In genomic region chr17:49227436-49228261, GRCh38 we compare ENCODE assay signal across 9 cellular contexts. TPM values are rescaled to one million over a fixed set of nuclear protein-coding genes. Genes with fewer than 3 reads are reported as not detected.
DNase-seq lines count a peak whose midpoint lies in the region; ATAC-seq and TF ChIP-seq lines count a peak whose summit lies in the region.
"Had no signal": no experiment of that assay in that cellular context is flagged by ENCODE, and none has a peak within 500 bp of the region (broad histone marks: within the 10 kb centered on the region; RNA-seq: fewer than 3 reads in every experiment).

No MANE protein-coding gene starts in this region.

- H3K27ac Mint-ChIP-seq in Calu3 (ENCODE audit: unreplicated experiment), result no peak overlapping the region
- no peak overlapping the region for H3K27ac Mint-ChIP-seq in neural crest cell (ENCODE audit: unreplicated experiment)

- TF ChIP-seq POLR2A in Peyer's patch (IDR thresholded peaks at IDR 0.05), result no peak

- H3K9me3 ChIP-seq in Peyer's patch, result no peaks in the 10 kb centered on the region

- H3K36me3 Mint-ChIP-seq in Calu3 (ENCODE audit: insufficient read depth, unreplicated experiment) (peaks cover 27% of the 10 kb centered on the region), neural crest cell (ENCODE audit: low read depth) (no peaks in the 10 kb centered on the region)
- H3K36me3 Mint-ChIP-seq in activated T-cell treated with anti-CD3 and anti-CD28 coated beads, Interleukin-2, amount 50 U/mL, for 4 hours (ENCODE audit: insufficient read depth), result peaks cover 2% of the 10 kb centered on the region

- intact Hi-C loops in Calu3 (cut with micrococcal nuclease; ENCODE audit: unreplicated experiment), result loop anchor here (5.0 to 10.0 kb wide), 2 partner anchors 35 to 193 kb away; no protein-coding TSS in a partner anchor

- H3K4me3 Mint-ChIP-seq in Calu3 (ENCODE audit: low read depth, unreplicated experiment) (no peak overlapping the region), neural crest cell (peak overlapping the region; percentile 63)
- H3K4me3 Mint-ChIP-seq in activated T-cell treated with anti-CD3 and anti-CD28 coated beads, Interleukin-2, amount 50 U/mL, for 4 hours, result no peak overlapping the region

- H3K4me3 ChIP-seq in Peyer's patch, result no peak overlapping the region

- H3K27ac ChIP-seq in Peyer's patch (no peak overlapping the region), substantia nigra (ENCODE audit: low read depth, low read length, poor library complexity, severe bottlenecking) (no peak overlapping the region)

- H3K4me1 Mint-ChIP-seq in Calu3 (ENCODE audit: low read depth, unreplicated experiment) (peaks cover 12% of the 10 kb centered on the region), neural crest cell (peaks cover 16% of the 10 kb centered on the region)
- H3K4me1 Mint-ChIP-seq in activated T-cell treated with anti-CD3 and anti-CD28 coated beads, Interleukin-2, amount 50 U/mL, for 4 hours (ENCODE audit: low read depth), result peaks cover 29% of the 10 kb centered on the region

- ATAC-seq in activated T-cell treated with anti-CD3 and anti-CD28 coated beads, Interleukin-2, amount 50 U/mL, for 4 hours, result peak; percentile 31 to 46
- no peak for ATAC-seq in HG03139 (IDR thresholded peaks at IDR 0.05; ENCODE audit: unreplicated experiment)

- CTCF ChIA-PET in Calu3 (lab: Charles Lee), result interaction anchor here (0.7 to 2.8 kb wide), 13 partner anchors 12 to 392 kb away, joined by 3 to 10 read pairs (median 4); no protein-coding TSS in a partner anchor

- peak; percentile 90 for DNase-seq in Calu3
- peak; percentile 94 for DNase-seq in HuH-7.5 (ENCODE audit: low spot score)
- DNase-seq in Peyer's patch, result peak; percentile 80 to 94 (median 81)
- DNase-seq in activated T-cell treated with anti-CD3 and anti-CD28 coated beads, Interleukin-2, amount 50 U/mL, for 4 hours, result peak; percentile 81
- DNase-seq in fibroblast of gingiva (ENCODE audit: low read depth), result peak; percentile 51
- peak; percentile 76 for DNase-seq in neural crest cell (ENCODE audit: low read depth, low spot score)
- peak in 35 of 49 donors; percentile 7 to 74 (median 44) for DNase-seq in substantia nigra (lab: John Stamatoyannopoulos, UW)

- TF ChIP-seq CTCF in Calu3 (IDR thresholded peaks at IDR 0.05; ENCODE audit: unreplicated experiment) (peak; percentile 89), Peyer's patch (IDR thresholded peaks at IDR 0.05) (peak; percentile 67 to 83 (median 80)), neural crest cell (conservative IDR thresholded peaks at IDR 0.05) (peak; percentile 87)

- H3K4me1 ChIP-seq in Peyer's patch, result peaks cover 0 to 29% (median 22%) of the 10 kb centered on the region in 4 donors

- no peaks in the 10 kb centered on the region for H3K27me3 ChIP-seq in Peyer's patch

- no TSS peak for BruUV-seq in Calu3 (replicated peaks; lab: Mats Ljungman, UMichigan)

- H3K9me3 Mint-ChIP-seq in Calu3 (ENCODE audit: low read depth, unreplicated experiment) (no peaks in the 10 kb centered on the region), neural crest cell (no peaks in the 10 kb centered on the region)
- no peaks in the 10 kb centered on the region for H3K9me3 Mint-ChIP-seq in activated T-cell treated with anti-CD3 and anti-CD28 coated beads, Interleukin-2, amount 50 U/mL, for 4 hours

- no peaks in the 10 kb centered on the region for H3K36me3 ChIP-seq in Peyer's patch

- H3K27me3 Mint-ChIP-seq in Calu3 (ENCODE audit: unreplicated experiment), result peaks cover 94% of the 10 kb centered on the region
- H3K27me3 Mint-ChIP-seq in activated T-cell treated with anti-CD3 and anti-CD28 coated beads, Interleukin-2, amount 50 U/mL, for 4 hours (ENCODE audit: low read depth), result peaks cover 19% of the 10 kb centered on the region
- peaks cover 93% of the 10 kb centered on the region for H3K27me3 Mint-ChIP-seq in neural crest cell (ENCODE audit: low read depth)

RNA-seq across cellular contexts. Expression of gene PHOSPHO1, which starts 2.9 kb away (rescaled TPM):
- total RNA-seq in Calu3 (2022), result not detected in 2 replicates
- not detected for total RNA-seq in Peyer's patch
- under 1 TPM in 1 of 3 donors, not detected in 2; 0.23 TPM for total RNA-seq in activated T-cell treated with anti-CD3 and anti-CD28 coated beads, Interleukin-2, amount 50 U/mL, for 4 hours
- not detected in 2 replicates for total RNA-seq in neural crest cell
- total RNA-seq: T-helper 2 cell treated with Interferon-gamma antibody and Interleukin-4, amounts not matched to agents 100 ng/mL and 5 ng/mL, for 36 hours had no signal

RNA-seq across cellular contexts. Expression of gene ABI3, which starts 17.1 kb away (rescaled TPM):
- total RNA-seq in Calu3 (2022) (not detected in 2 replicates), Peyer's patch (10 to 100 TPM in 2 of 4 donors, 1 to 10 TPM in 2; 4.9 to 50.3 (median 8.9) TPM), neural crest cell (0.64 and 1.0 TPM in 2 replicates)
- 10 to 100 TPM; 15.0 to 24.2 (median 22.7) TPM for total RNA-seq in activated T-cell treated with anti-CD3 and anti-CD28 coated beads, Interleukin-2, amount 50 U/mL, for 4 hours

RNA-seq across cellular contexts. Expression of gene GNGT2, which starts 17.3 kb away (rescaled TPM):
- total RNA-seq in Calu3 (2022) (not detected in 2 replicates), Peyer's patch (10 to 100 TPM in 1 of 4 donors, 1 to 10 TPM in 1, not detected in 2; 4.8 to 14.0 TPM), neural crest cell (not detected in 2 replicates)
- total RNA-seq in activated T-cell treated with anti-CD3 and anti-CD28 coated beads, Interleukin-2, amount 50 U/mL, for 4 hours, result 10 to 100 TPM in 2 of 3 donors, 1 to 10 TPM in 1; 8.7 to 14.8 (median 12.8) TPM

Comparison
In these comparisons a context has a peak if more than half of its experiments do, and no peak if none do; other contexts are left out.
1. DNase-seq: peak in every context shown above with its lines; median percentile 94 in HuH-7.5; 90 in Calu3; 81 in Peyer's patch; 81 in activated T-cell treated with anti-CD3 and anti-CD28 coated beads, Interleukin-2, amount 50 U/mL, for 4 hours; 76 in neural crest cell; 51 in fibroblast of gingiva; 44 in substantia nigra.